24 cellular contexts compared by ENCODE assay signal in the genomic region with DNA sequence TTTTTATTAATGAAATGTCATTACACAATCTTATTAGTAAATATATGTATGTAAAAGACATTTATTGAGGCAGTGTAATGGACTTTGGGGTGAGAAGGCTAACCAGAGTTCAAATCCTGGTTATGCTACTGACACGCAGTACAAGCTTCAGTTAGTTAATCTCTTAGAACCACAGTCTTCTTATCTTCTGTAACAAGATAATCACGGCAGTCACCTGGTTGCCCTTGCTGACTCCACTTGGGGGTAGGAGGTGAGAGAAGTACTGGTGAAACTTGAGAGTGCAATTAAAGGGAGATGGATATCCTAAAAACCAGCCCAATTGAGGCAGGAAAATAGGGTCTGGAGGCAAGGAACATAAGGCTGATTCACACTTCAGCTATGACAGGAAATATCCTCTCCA. TPM values are rescaled to one million over a fixed set of nuclear protein-coding genes. Genes with fewer than 3 reads are reported as not detected.
"Had no signal": no experiment of that assay in that cellular context is flagged by ENCODE, and none has a peak within 500 bp of the region (broad histone marks: within the 10 kb centered on the region; RNA-seq: fewer than 3 reads in every experiment).

No MANE protein-coding gene starts in this region.

- H3K4me1 Mint-ChIP-seq: activated CD4-positive, alpha-beta T cell treated with anti-CD3 and anti-CD28 coated beads, Interleukin-2, amount 10 ng/mL, durations not matched to agents 7 days and 5 days; immature natural killer cell; natural killer cell had no signal

- H3K36me3 Mint-ChIP-seq: immature natural killer cell, natural killer cell had no signal

- H3K9me3 Mint-ChIP-seq: activated CD4-positive, alpha-beta memory T cell treated with anti-CD3 and anti-CD28 coated beads, Interleukin-2, amount 10 ng/mL, durations not matched to agents 7 days and 5 days; activated CD4-positive, alpha-beta T cell treated with anti-CD3 and anti-CD28 coated beads, Interleukin-2, amount 10 ng/mL, durations not matched to agents 7 days and 5 days; activated T-cell treated with anti-CD3 and anti-CD28 coated beads, Interleukin-2, amount 50 U/mL, for 24 hours; immature natural killer cell; natural killer cell; WTC11 had no signal

- DNase-seq: activated CD4-positive, alpha-beta memory T cell treated with anti-CD3 and anti-CD28 coated beads, Interleukin-2, amount 10 ng/mL, durations not matched to agents 7 days and 5 days; activated CD4-positive, alpha-beta T cell treated with anti-CD3 and anti-CD28 coated beads for 1 hour; activated CD4-positive, alpha-beta T cell treated with anti-CD3 and anti-CD28 coated beads, Interleukin-2, amount 10 ng/mL, durations not matched to agents 7 days and 5 days; activated CD8-positive, alpha-beta memory T cell treated with anti-CD3 and anti-CD28 coated beads, Interleukin-2, amount 50 U/mL, for 48 hours; activated gamma-delta T cell; activated naive CD4-positive, alpha-beta T cell treated with anti-CD3 and anti-CD28 coated beads, Interleukin-2, amount 50 U/mL, for 16 hours; activated T-cell treated with anti-CD3 and anti-CD28 coated beads, Interleukin-2, amount 50 U/mL, for 24 hours; amygdala; central memory CD4-positive, alpha-beta T cell; gastrocnemius medialis; head of caudate nucleus; hypothalamus; immature natural killer cell; kidney; left colon; natural killer cell; posterior cingulate gyrus; right cardiac atrium; spleen; stimulated activated naive CD4-positive, alpha-beta T cell; tibial artery; upper lobe of right lung had no signal

- H3K4me3 Mint-ChIP-seq: activated CD4-positive, alpha-beta memory T cell treated with anti-CD3 and anti-CD28 coated beads, Interleukin-2, amount 10 ng/mL, durations not matched to agents 7 days and 5 days; activated CD4-positive, alpha-beta T cell treated with anti-CD3 and anti-CD28 coated beads, Interleukin-2, amount 10 ng/mL, durations not matched to agents 7 days and 5 days; activated T-cell treated with anti-CD3 and anti-CD28 coated beads, Interleukin-2, amount 50 U/mL, for 24 hours; immature natural killer cell; natural killer cell; WTC11 had no signal

- H3K27ac Mint-ChIP-seq: activated CD4-positive, alpha-beta memory T cell treated with anti-CD3 and anti-CD28 coated beads, Interleukin-2, amount 10 ng/mL, durations not matched to agents 7 days and 5 days; activated CD4-positive, alpha-beta T cell treated with anti-CD3 and anti-CD28 coated beads, Interleukin-2, amount 10 ng/mL, durations not matched to agents 7 days and 5 days; activated T-cell treated with anti-CD3 and anti-CD28 coated beads, Interleukin-2, amount 50 U/mL, for 24 hours; immature natural killer cell; natural killer cell; WTC11 had no signal

RNA-seq across cellular contexts. Expression of a gene that starts 21.2 kb away (rescaled TPM):
- total RNA-seq: esophagus muscularis mucosa had no signal
